27 cellular contexts compared by ENCODE assay signal in the genomic region with DNA sequence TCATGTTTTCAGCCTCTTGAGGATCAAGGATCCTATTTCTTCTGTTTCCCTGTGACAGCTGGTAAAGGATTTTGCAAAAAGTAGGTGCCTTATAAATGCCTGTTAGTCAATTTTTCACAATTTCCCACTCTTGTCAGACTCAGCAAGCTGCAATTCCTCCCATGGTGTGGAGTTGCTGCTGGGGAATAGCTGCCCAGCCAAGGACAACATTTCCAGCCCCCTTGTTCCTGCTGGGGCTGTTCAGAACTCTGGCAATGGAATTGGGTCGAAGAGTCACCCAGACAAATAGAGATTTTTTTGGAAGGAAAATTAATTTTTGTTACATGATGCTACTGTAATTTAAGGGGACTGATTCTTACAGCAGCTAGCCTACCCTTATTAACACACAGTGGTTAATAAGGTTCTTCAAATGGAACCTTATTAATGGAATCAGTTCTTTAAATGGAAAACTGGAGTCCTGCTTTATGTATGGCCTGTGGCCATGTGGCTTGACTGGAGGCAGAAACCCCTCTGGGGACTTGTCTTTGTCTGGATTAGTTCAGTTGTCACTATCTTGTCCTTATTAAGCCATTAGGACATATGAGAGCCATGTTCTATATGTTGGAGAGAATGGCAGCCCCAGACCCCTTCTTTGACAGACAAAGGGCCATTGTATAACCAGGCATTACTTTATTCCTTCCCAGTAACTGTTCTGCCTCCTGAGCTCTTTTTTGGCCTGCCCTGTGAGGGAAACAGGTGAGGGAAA. TPM values are rescaled to one million over a fixed set of nuclear protein-coding genes. Genes with fewer than 3 reads are reported as not detected.
"Had no signal": no experiment of that assay in that cellular context is flagged by ENCODE, and none has a peak within 500 bp of the region (broad histone marks: within the 10 kb centered on the region; RNA-seq: fewer than 3 reads in every experiment).

No MANE protein-coding gene starts in this region.

- H3K9me3 ChIP-seq: esophagus muscularis mucosa, gastrocnemius medialis, left lung, lower lobe of right lung, neutrophil, psoas muscle, spleen, tibial artery, upper lobe of left lung, uterus had no signal

- H3K27me3 Mint-ChIP-seq: stimulated activated memory B cell treated with anti-CD40 and anti-IgM and Interleukin-4, amounts not matched to agents 10 μg/mL and 1 μg/mL and 100 μg/mL, for 72 hours; stimulated activated naive CD8-positive, alpha-beta T cell treated with anti-CD3 and anti-CD28 coated beads, Interleukin-15, Interleukin-2, amounts not matched to agents 100 ng/mL and 50 ng/mL, for 24 hours had no signal

- H3K36me3 ChIP-seq: esophagus muscularis mucosa, gastrocnemius medialis, left lung, lower lobe of right lung, neutrophil, spleen, tibial artery, upper lobe of left lung, uterus had no signal

- H3K36me3 Mint-ChIP-seq: immature natural killer cell; memory B cell; mesothelial cell of epicardium; natural killer cell; stimulated activated memory B cell treated with anti-CD40 and anti-IgM and Interleukin-4, amounts not matched to agents 10 μg/mL and 1 μg/mL and 100 μg/mL, for 72 hours had no signal

- H3K27me3 ChIP-seq: esophagus muscularis mucosa, gastrocnemius medialis, left lung, neutrophil, spleen, tibial artery, upper lobe of left lung, uterus had no signal

- H3K27ac Mint-ChIP-seq: immature natural killer cell; memory B cell; mesothelial cell of epicardium; natural killer cell; stimulated activated memory B cell treated with anti-CD40 and anti-IgM and Interleukin-4, amounts not matched to agents 10 μg/mL and 1 μg/mL and 100 μg/mL, for 72 hours; stimulated activated naive CD8-positive, alpha-beta T cell treated with anti-CD3 and anti-CD28 coated beads, Interleukin-15, Interleukin-2, amounts not matched to agents 100 ng/mL and 50 ng/mL, for 24 hours had no signal

- ATAC-seq: gastrocnemius medialis; left lung; lower lobe of right lung; natural killer cell; psoas muscle; sciatic nerve; stimulated activated memory B cell treated with anti-CD40 and anti-IgM and Interleukin-4, amounts not matched to agents 10 μg/mL and 1 μg/mL and 100 μg/mL, for 72 hours had no signal

- DNase-seq: cortex of kidney; effector memory CD4-positive, alpha-beta T cell; gastrocnemius medialis; immature natural killer cell; left lung; lower lobe of right lung; natural killer cell; psoas muscle; spleen; stimulated activated CD4-positive, alpha-beta T cell treated with anti-CD3 and anti-CD28 coated beads, Interleukin-15, amount 100 ng/mL, for 24 hours; stimulated activated CD4-positive, alpha-beta T cell treated with anti-CD3 and anti-CD28 coated beads, Interleukin-1b, Interleukin-23, amount 100 ng/mL, for 48 hours; stimulated activated CD4-positive, alpha-beta T cell treated with anti-CD3 and anti-CD28 coated beads, Interleukin-4, amount 100 ng/mL, for 24 hours; tibial artery; upper lobe of left lung; uterus had no signal

- H3K4me1 ChIP-seq: esophagus muscularis mucosa, gastrocnemius medialis, left lung, lower lobe of right lung, psoas muscle, spleen, tibial artery, upper lobe of left lung, uterus had no signal

- H3K9me3 Mint-ChIP-seq: mesothelial cell of epicardium; stimulated activated memory B cell treated with anti-CD40 and anti-IgM and Interleukin-4, amounts not matched to agents 10 μg/mL and 1 μg/mL and 100 μg/mL, for 72 hours had no signal

- H3K4me3 ChIP-seq: dorsolateral prefrontal cortex, esophagus muscularis mucosa, gastrocnemius medialis, left lung, lower lobe of right lung, psoas muscle, spleen, tibial artery, upper lobe of left lung, uterus had no signal

- H3K4me3 Mint-ChIP-seq: immature natural killer cell; memory B cell; mesothelial cell of epicardium; natural killer cell; stimulated activated memory B cell treated with anti-CD40 and anti-IgM and Interleukin-4, amounts not matched to agents 10 μg/mL and 1 μg/mL and 100 μg/mL, for 72 hours; stimulated activated naive CD8-positive, alpha-beta T cell treated with anti-CD3 and anti-CD28 coated beads, Interleukin-15, Interleukin-2, amounts not matched to agents 100 ng/mL and 50 ng/mL, for 24 hours had no signal

- H3K27ac ChIP-seq: epithelial cell of prostate, esophagus muscularis mucosa, gastrocnemius medialis, left lung, lower lobe of right lung, neutrophil, psoas muscle, spleen, tibial artery, upper lobe of left lung, uterus had no signal

- H3K4me1 Mint-ChIP-seq: immature natural killer cell; memory B cell; mesothelial cell of epicardium; natural killer cell; stimulated activated memory B cell treated with anti-CD40 and anti-IgM and Interleukin-4, amounts not matched to agents 10 μg/mL and 1 μg/mL and 100 μg/mL, for 72 hours had no signal

RNA-seq across cellular contexts. Expression of gene FSHR, which starts 43.6 kb away (rescaled TPM):
- total RNA-seq: esophagus muscularis mucosa, fibroblast of villous mesenchyme, gastrocnemius medialis, left lung, lower lobe of right lung, mesothelial cell of epicardium, natural killer cell, psoas muscle, sciatic nerve, spleen, temporal lobe, upper lobe of left lung, uterus had no signal
- polyA plus RNA-seq: immature natural killer cell, keratinocyte, psoas muscle had no signal
